16 cellular contexts compared by ENCODE assay signal in the genomic region with DNA sequence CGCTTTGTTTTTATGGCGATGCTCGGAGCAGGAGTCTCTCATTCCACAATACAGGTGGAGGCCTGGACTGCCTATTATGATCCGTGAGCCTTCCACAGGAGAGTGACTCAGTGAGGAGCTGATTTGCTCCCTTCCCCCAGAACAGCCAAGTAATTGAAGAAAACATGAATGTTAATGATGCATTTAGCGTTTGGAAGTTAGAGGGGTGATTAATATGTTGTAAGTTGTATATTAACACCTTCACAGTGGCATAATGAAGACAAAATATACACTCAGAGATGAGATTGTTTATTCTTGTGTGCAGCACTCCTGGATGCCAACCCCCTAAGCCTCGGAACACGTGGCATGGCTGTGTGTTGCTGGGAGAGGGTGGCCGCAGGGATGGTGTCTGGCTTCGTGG.
DNase-seq lines count a peak whose midpoint lies in the region; FAIRE-seq and TF ChIP-seq lines count a peak whose summit lies in the region.
"Had no signal": no experiment of that assay in that cellular context is flagged by ENCODE, and none has a peak within 500 bp of the region (broad histone marks: within the 10 kb centered on the region; RNA-seq: fewer than 3 reads in every experiment).

No MANE protein-coding gene starts in this region.

- no peaks in the 10 kb centered on the region for H3K9me2 ChIP-seq in PC-9 (ENCODE audit: insufficient read depth)

- no peak overlapping the region for H2AK5ac ChIP-seq in H9 (ENCODE audit: insufficient read length, low read length)

- H3K79me2 ChIP-seq in H9 (ENCODE audit: insufficient read depth, low read length), result no peaks in the 10 kb centered on the region
- no peaks in the 10 kb centered on the region for H3K79me2 ChIP-seq in PC-9 (ENCODE audit: low read depth)

- no peaks in the 10 kb centered on the region for H3K23me2 ChIP-seq in H9 (ENCODE audit: insufficient read length, low read depth, low read length, poor library complexity, severe bottlenecking)

- no peak overlapping the region for H2BK120ac ChIP-seq in H9 (ENCODE audit: low read depth, low read length, poor library complexity, severe bottlenecking)

- no peak overlapping the region for H3K4me2 ChIP-seq in H9 (ENCODE audit: insufficient read depth, insufficient read length, low read length)
- no peak overlapping the region for H3K4me2 ChIP-seq in PC-9
- H3K4me2 ChIP-seq: A549 had no signal

- no peak overlapping the region for H3K23ac ChIP-seq in H9 (ENCODE audit: insufficient read length, low read depth, low read length)

- no peak overlapping the region for H2BK5ac ChIP-seq in H9 (ENCODE audit: insufficient read length, low read length)

- no peak overlapping the region; a peak in 1 of 5 replicates for H3K4me3 Mint-ChIP-seq in H9
- H3K4me3 Mint-ChIP-seq in brain, result peak overlapping the region in 1 of 5 experiments; percentile 56
- H3K4me3 Mint-ChIP-seq: CD14-positive monocyte; CD8-positive, alpha-beta T cell; IgD-negative memory B cell had no signal

- no peaks in the 10 kb centered on the region for H4K20me1 ChIP-seq in H9 (ENCODE audit: control insufficient read depth, insufficient read depth, insufficient read length)
- no peaks in the 10 kb centered on the region for H4K20me1 ChIP-seq in PC-9 (ENCODE audit: insufficient read depth)

- no peak overlapping the region for H2BK20ac ChIP-seq in H9 (ENCODE audit: low read depth, low read length, poor library complexity, severe bottlenecking)

- FAIRE-seq in urothelium cell line (lab: Jason Lieb, UNC), result no peak
- FAIRE-seq: A549, GM12878 had no signal

- H3K18ac ChIP-seq in H9 (ENCODE audit: insufficient read length, low read depth, low read length), result no peak overlapping the region

- no peak overlapping the region for H4K5ac ChIP-seq in H9 (ENCODE audit: insufficient read length, low read depth, low read length)

- TF ChIP-seq CTCF in H9 (conservative IDR thresholded peaks at IDR 0.05) (no peak), brain (conservative IDR thresholded peaks at IDR 0.05) (no peak), kidney epithelial cell (IDR thresholded peaks at IDR 0.05; ENCODE audit: insufficient read depth, low read length, poor library complexity, severe bottlenecking) (no peak), PC-9 (conservative IDR thresholded peaks at IDR 0.05) (no peak)

- no CpG with 5 or more reads among the region's 9 CpGs for WGBS in H9 (ENCODE audit: extremely low coverage, insufficient read length, low lambda C conversion rate)

- H4K91ac ChIP-seq in H9 (ENCODE audit: insufficient read length, low read depth, low read length), result no peak overlapping the region

- H3K4me1 Mint-ChIP-seq in H9 (peaks cover 47 to 67% of the 10 kb centered on the region in 2 experiments), brain (peaks cover 84% of the 10 kb centered on the region)
- H3K4me1 Mint-ChIP-seq: CD14-positive monocyte had no signal

- H3K27ac ChIP-seq in H9 (ENCODE audit: insufficient read length, low read depth, low read length) (no peak overlapping the region), PC-9 (no peak overlapping the region)
- H3K27ac ChIP-seq: A549, GM23248 had no signal

- no peak overlapping the region for H3K4ac ChIP-seq in H9 (ENCODE audit: low read depth, low read length)

- no TSS peak for BruUV-seq in PC-9 (replicated peaks; lab: Mats Ljungman, UMichigan)

- no peaks in the 10 kb centered on the region for H3F3A ChIP-seq in PC-9 (ENCODE audit: insufficient read depth, low read depth)

- H3K79me1 ChIP-seq in H9 (ENCODE audit: insufficient read depth, low read depth, low read length, poor library complexity, severe bottlenecking), result no peaks in the 10 kb centered on the region

- intact Hi-C loops in PC-9 (cut with micrococcal nuclease; ENCODE audit: unreplicated experiment), result no loop called here

- no peak overlapping the region for H2BK15ac ChIP-seq in H9 (ENCODE audit: low read depth, low read length)

- H3K27ac Mint-ChIP-seq in H9 (no peak overlapping the region; a peak in 1 of 7 replicates), brain (peak overlapping the region; percentile 23 to 90 (median 52))
- H3K27ac Mint-ChIP-seq: CD14-positive monocyte; CD8-positive, alpha-beta T cell; IgD-negative memory B cell had no signal

- H3K9ac ChIP-seq in H9 (ENCODE audit: extremely low read depth, insufficient read length, low read length), result no peak overlapping the region
- H3K9ac ChIP-seq: GM23248 had no signal

- H3K9me3 Mint-ChIP-seq in H9 (no peaks in the 10 kb centered on the region; a peak in 1 of 5 replicates), brain (peaks cover 0 to 6% (median 0%) of the 10 kb centered on the region in 5 experiments)
- H3K9me3 Mint-ChIP-seq: CD14-positive monocyte; CD8-positive, alpha-beta T cell; IgD-negative memory B cell had no signal

- CTCF ChIA-PET in PC-9 (lab: Charles Lee), result no interaction called here

- H3K27me3 ChIP-seq in H9 (ENCODE audit: insufficient read depth, low read length), result no peaks in the 10 kb centered on the region
- H3K27me3 ChIP-seq in kidney epithelial cell (ENCODE audit: control insufficient read depth, insufficient read depth, low read length), result no peaks in the 10 kb centered on the region
- H3K27me3 ChIP-seq in PC-9 (ENCODE audit: insufficient read depth, low read depth), result peaks cover 89% of the 10 kb centered on the region

- H3K4me3 ChIP-seq in kidney epithelial cell (ENCODE audit: low read depth, low read length) (no peak overlapping the region), PC-9 (no peak overlapping the region)
- H3K4me3 ChIP-seq: A549, GM12878, GM23248 had no signal

- H3K36me3 Mint-ChIP-seq in H9 (ENCODE audit: insufficient read depth in 1 of 3, low read depth in 3 of 3) (no peaks in the 10 kb centered on the region; a peak in 1 of 7 replicates), brain (no peaks in the 10 kb centered on the region)
- H3K36me3 Mint-ChIP-seq: CD14-positive monocyte; CD8-positive, alpha-beta T cell; IgD-negative memory B cell had no signal

- H3K27me3 Mint-ChIP-seq in H9 (ENCODE audit: low read depth) (peaks cover 23% of the 10 kb centered on the region), brain (peaks cover 13% of the 10 kb centered on the region)

- H3K4me1 ChIP-seq in H9 (ENCODE audit: insufficient read depth, low read length), result peaks cover 15% of the 10 kb centered on the region; the same call in 1 of the 2 replicates
- H3K4me1 ChIP-seq in PC-9 (replicated peaks; ENCODE audit: insufficient read depth), result no peaks in the 10 kb centered on the region

- no peaks in the 10 kb centered on the region for H3K36me3 ChIP-seq in kidney epithelial cell (ENCODE audit: control insufficient read depth, insufficient read depth, low read length)
- H3K36me3 ChIP-seq in PC-9 (ENCODE audit: low read depth), result no peaks in the 10 kb centered on the region

- H4K8ac ChIP-seq in H9 (replicated peaks; ENCODE audit: insufficient read length, low read depth, low read length), result no peak overlapping the region

- no peak overlapping the region for H3K56ac ChIP-seq in H9 (ENCODE audit: insufficient read length, low read depth, low read length)

- no peak overlapping the region for H2AFZ ChIP-seq in H9 (ENCODE audit: low read length)
- no peak overlapping the region for H2AFZ ChIP-seq in PC-9
- H2AFZ ChIP-seq: GM23248 had no signal

- POLR2A ChIA-PET in PC-9 (lab: Charles Lee; ENCODE audit: unreplicated experiment), result no interaction called here

- H3K14ac ChIP-seq in H9 (ENCODE audit: insufficient read depth, low read length), result peak overlapping the region; percentile 4

- no peak overlapping the region for H3T11ph ChIP-seq in H9 (ENCODE audit: low read length)

- DNase-seq in H9, result no peak
- peak; percentile 28 for DNase-seq in kidney epithelial cell (ENCODE audit: low read depth)
- DNase-seq in renal cortical epithelial cell (ENCODE audit: low read depth), result peak; percentile 93
- DNase-seq in putamen (ENCODE audit: low spot score), result no peak
- DNase-seq in urothelium cell line (ENCODE audit: low spot score), result no peak
- no peak for DNase-seq in PC-9
- DNase-seq: CD8-positive, alpha-beta T cell; COR-L47; DMS53; GM23248; H7 had no signal

- H3K9me3 ChIP-seq in H9 (ENCODE audit: control insufficient read depth, low read depth, low read length) (no peaks in the 10 kb centered on the region), PC-9 (ENCODE audit: insufficient read depth, low read depth) (no peaks in the 10 kb centered on the region)
- H3K9me3 ChIP-seq: A549 had no signal

- H2BK12ac ChIP-seq in H9 (ENCODE audit: insufficient read length, low read depth, low read length), result no peak overlapping the region

Comparison
In these comparisons a context has a peak if more than half of its experiments do, and no peak if none do; other contexts are left out.
1. DNase-seq: peak in kidney epithelial cell (single experiment) and renal cortical epithelial cell (single experiment); none in H9 (single experiment), putamen (single experiment), urothelium cell line (single experiment) and PC-9 (0 of 2).
2. H3K27ac Mint-ChIP-seq: peak in brain (5 of 5); none in H9 (0 of 3).